In the genomic region with DNA sequence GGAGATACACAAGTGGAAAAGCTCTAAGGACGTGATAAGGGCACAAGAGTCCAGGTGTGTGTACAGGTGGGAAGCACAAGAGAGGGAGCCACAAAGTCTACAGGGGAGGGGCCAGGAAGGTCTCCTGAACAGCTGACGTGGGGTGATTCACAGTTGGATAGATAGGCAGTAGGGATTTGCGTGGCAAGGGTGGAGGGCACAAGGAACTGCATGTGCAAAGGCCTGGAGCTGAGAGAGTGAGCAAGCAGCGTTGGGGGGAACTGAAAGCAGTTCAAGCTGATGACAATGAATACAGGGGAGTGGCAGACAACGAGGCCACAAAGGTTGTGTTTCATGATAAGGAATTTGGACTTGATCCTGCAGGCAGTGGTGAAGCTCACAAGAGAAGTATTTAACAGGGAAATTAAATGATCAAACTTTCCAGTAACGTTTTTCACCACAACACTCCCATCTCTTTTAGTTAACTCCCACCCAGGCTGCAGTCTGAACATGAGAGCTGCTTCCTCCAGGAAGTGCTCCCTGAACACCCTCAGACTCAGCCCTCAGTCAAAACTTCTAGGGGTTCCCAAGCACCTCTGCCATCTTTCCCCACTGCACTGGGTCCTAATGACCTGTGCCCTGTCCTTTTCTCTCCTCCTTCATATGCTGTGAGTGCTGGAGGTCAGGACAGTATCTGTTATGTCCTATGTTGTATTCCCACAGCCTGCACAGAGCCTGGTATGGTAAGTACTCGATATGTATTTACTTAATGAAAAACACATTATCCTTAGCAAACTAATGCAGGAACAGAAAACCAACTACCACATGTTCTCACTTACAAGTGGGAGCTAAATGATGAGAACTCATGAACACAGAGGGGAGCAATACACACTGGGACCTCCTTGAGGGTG, we compare ENCODE assay signal across 1 cellular context.
A peak's percentile ranks its signal among the peaks of the same experiment; 100 is the strongest.
TF ChIP-seq lines count a peak whose summit lies in the region.

No MANE protein-coding gene starts in this region.

TF ChIP-seq in HepG2, 621 proteins besides CTCF, POLR2A, EP300 and RAD21 (continued from another document and continues in another):
- TF ChIP-seq HMGXB4 (CRISPR knock-in tag; IDR thresholded peaks at IDR 0.05; ENCODE audit: borderline replicate concordance in 1 of 2, low read depth in 1 of 2) (no peak), ZBTB20 (CRISPR knock-in tag; IDR thresholded peaks at IDR 0.05; ENCODE audit: borderline replicate concordance, low read depth) (no peak), CENPT (CRISPR knock-in tag; IDR thresholded peaks at IDR 0.05; ENCODE audit: low read depth) (no peak), HMGA1 (CRISPR knock-in tag; conservative IDR thresholded peaks at IDR 0.05) (no peak), ZNF343 (CRISPR knock-in tag; IDR thresholded peaks at IDR 0.05) (no peak), ASH2L (IDR thresholded peaks at IDR 0.05; ENCODE audit: insufficient read length, low read depth, low read length) (no peak), NFE2 (CRISPR knock-in tag; IDR thresholded peaks at IDR 0.05) (no peak), ZNF687 (CRISPR knock-in tag; IDR thresholded peaks at IDR 0.05) (no peak), TFAP4 (IDR thresholded peaks at IDR 0.05; ENCODE audit: borderline replicate concordance, low read depth) (peak; percentile 84; the same call in 1 of the 2 replicates), ZNF724P (CRISPR knock-in tag; IDR thresholded peaks at IDR 0.05; ENCODE audit: borderline replicate concordance) (0 out of 2 replicates have a peak, but pooled peaks have one; percentile 64), ZSCAN20 (CRISPR knock-in tag; IDR thresholded peaks at IDR 0.05; ENCODE audit: borderline replicate concordance) (no peak), NR2F1 (CRISPR knock-in tag; IDR thresholded peaks at IDR 0.05) (no peak), PHF8 (CRISPR knock-in tag; IDR thresholded peaks at IDR 0.05) (no peak), NONO (IDR thresholded peaks at IDR 0.05) (no peak), NONO (CRISPR knock-in tag; conservative IDR thresholded peaks at IDR 0.05) (0 out of 2 replicates have a peak, but pooled peaks have one; percentile 37), FIP1L1 (IDR thresholded peaks at IDR 0.05; ENCODE audit: borderline replicate concordance, insufficient read depth, low read depth, low read length) (no peak), GZF1 (CRISPR knock-in tag; IDR thresholded peaks at IDR 0.05) (no peak), ZNF841 (CRISPR knock-in tag; IDR thresholded peaks at IDR 0.05; ENCODE audit: borderline replicate concordance) (no peak), ZNF253 (CRISPR knock-in tag; IDR thresholded peaks at IDR 0.05; ENCODE audit: borderline replicate concordance) (no peak), ZBTB46 (CRISPR knock-in tag; IDR thresholded peaks at IDR 0.05; ENCODE audit: borderline replicate concordance) (no peak), CBX1 (IDR thresholded peaks at IDR 0.05; ENCODE audit: low read depth) (no peak), HIVEP1 (CRISPR knock-in tag; IDR thresholded peaks at IDR 0.05) (no peak), MYNN (CRISPR knock-in tag; IDR thresholded peaks at IDR 0.05; ENCODE audit: low read depth) (no peak), SIN3B (IDR thresholded peaks at IDR 0.05; ENCODE audit: low read length) (no peak), ARNT (IDR thresholded peaks at IDR 0.05) (no peak), ZSCAN25 (CRISPR knock-in tag; IDR thresholded peaks at IDR 0.05) (0 out of 2 replicates have a peak, but pooled peaks have one; percentile 25), TRIM22 (IDR thresholded peaks at IDR 0.05) (no peak), MATR3 (CRISPR knock-in tag; IDR thresholded peaks at IDR 0.05) (no peak), SKI (IDR thresholded peaks at IDR 0.05; ENCODE audit: partially characterized antibody) (no peak), HNF4G (IDR thresholded peaks at IDR 0.05; ENCODE audit: borderline replicate concordance, low read depth, low read length) (peak; percentile 34; the same call in 1 of the 2 replicates), HNF4G (CRISPR knock-in tag; IDR thresholded peaks at IDR 0.05; ENCODE audit: borderline replicate concordance, low read depth) (no peak), LRRFIP1 (CRISPR knock-in tag; conservative IDR thresholded peaks at IDR 0.05) (no peak), ZNF44 (CRISPR knock-in tag; IDR thresholded peaks at IDR 0.05) (no peak), EEA1 (CRISPR knock-in tag; IDR thresholded peaks at IDR 0.05; ENCODE audit: borderline replicate concordance) (no peak)
- TF ChIP-seq, protein P1, sequence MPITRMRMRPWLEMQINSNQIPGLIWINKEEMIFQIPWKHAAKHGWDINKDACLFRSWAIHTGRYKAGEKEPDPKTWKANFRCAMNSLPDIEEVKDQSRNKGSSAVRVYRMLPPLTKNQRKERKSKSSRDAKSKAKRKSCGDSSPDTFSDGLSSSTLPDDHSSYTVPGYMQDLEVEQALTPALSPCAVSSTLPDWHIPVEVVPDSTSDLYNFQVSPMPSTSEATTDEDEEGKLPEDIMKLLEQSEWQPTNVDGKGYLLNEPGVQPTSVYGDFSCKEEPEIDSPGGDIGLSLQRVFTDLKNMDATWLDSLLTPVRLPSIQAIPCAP (CRISPR knock-in tag; IDR thresholded peaks at IDR 0.05; ENCODE audit: low read depth): no peak
